Comparison of ENCODE assay signal across 10 cellular contexts in genomic region chr3:23567917-23568316, GRCh38.
DNase-seq lines count a peak whose midpoint lies in the region; ATAC-seq and TF ChIP-seq lines count a peak whose summit lies in the region.
"Had no signal": no experiment of that assay in that cellular context is flagged by ENCODE, and none has a peak within 500 bp of the region (broad histone marks: within the 10 kb centered on the region; RNA-seq: fewer than 3 reads in every experiment).

No MANE protein-coding gene starts in this region.

- no peaks in the 10 kb centered on the region for H3F3A ChIP-seq in SK-N-SH (replicated peaks; ENCODE audit: insufficient read depth)

- in situ Hi-C loops in transverse colon (cut with MboI; ENCODE audit: low pct_ligation_motif_present in 1 of 4, low pct_unique_long_range_greater_than_20kb in 1 of 4, low sequenced_read_pairs in 3 of 4), result no loop called here

- H3K36me3 ChIP-seq in SK-N-SH (replicated peaks in 1 of 2; ENCODE audit: control insufficient read depth in 1 of 2, insufficient read depth in 2 of 2, low read length in 1 of 2) (no peaks in the 10 kb centered on the region), right atrium auricular region (no peaks in the 10 kb centered on the region), transverse colon (no peaks in the 10 kb centered on the region)

- CTCF ChIA-PET in SK-N-SH (lab: Yijun Ruan, JAX), result no interaction called here

- no peaks in the 10 kb centered on the region for H4K20me1 ChIP-seq in SK-N-SH (ENCODE audit: insufficient read depth)

- H3K9me2 ChIP-seq in SK-N-SH, result no peaks in the 10 kb centered on the region

- no peak for TF ChIP-seq POLR2A in transverse colon (IDR thresholded peaks at IDR 0.05)

- intact Hi-C loops in transverse colon (cut with DNase I; ENCODE audit: low total_unique reads), result no loop called here

- peak; percentile 66 for ATAC-seq in HG02610 (IDR thresholded peaks at IDR 0.05; ENCODE audit: unreplicated experiment)
- ATAC-seq: naive thymus-derived CD8-positive, alpha-beta T cell; WTC11 had no signal

- no peak overlapping the region for H3K9ac ChIP-seq in SK-N-SH

- H3K4me1 ChIP-seq in SK-N-SH (ENCODE audit: control insufficient read depth in 1 of 2, insufficient read depth in 2 of 2, low read depth in 1 of 2, low read length in 1 of 2) (no peaks in the 10 kb centered on the region), right atrium auricular region (peaks cover 0 to 12% of the 10 kb centered on the region in 2 donors), transverse colon (peaks cover 0 to 6% (median 0%) of the 10 kb centered on the region in 4 donors)

- H3K27ac ChIP-seq in SK-N-SH (ENCODE audit: low read depth in 2 of 2, low read length in 1 of 2) (peak overlapping the region in 1 of 2 experiments; percentile 65; a peak in 2 of 4 replicates), right atrium auricular region (peak overlapping the region; percentile 10), transverse colon (no peak overlapping the region)

- DNase-seq in AG09309 (ENCODE audit: low read depth) (peak; percentile 92), SK-N-SH (no peak), right atrium auricular region (ENCODE audit: low spot score) (no peak), SKM-1 (lab: John Stamatoyannopoulos, UW; ENCODE audit: unreplicated experiment) (no peak), ecto neural progenitor cell (ENCODE audit: low spot score) (no peak), activated gamma-delta T cell (lab: John Stamatoyannopoulos, UW) (no peak), transverse colon (no peak)
- DNase-seq: naive thymus-derived CD8-positive, alpha-beta T cell had no signal

- no peaks in the 10 kb centered on the region for H3K79me2 ChIP-seq in SK-N-SH (ENCODE audit: insufficient read depth)

- TF ChIP-seq EP300 in SK-N-SH (IDR thresholded peaks at IDR 0.05; ENCODE audit: borderline replicate concordance in 1 of 2, low read depth in 1 of 2, low read length in 1 of 2) (no peak), transverse colon (IDR thresholded peaks at IDR 0.05; ENCODE audit: low read depth) (no peak)

- TF ChIP-seq RAD21 in SK-N-SH (IDR thresholded peaks at IDR 0.05; ENCODE audit: low read length), result no peak

- H3K9me3 ChIP-seq in SK-N-SH (no peaks in the 10 kb centered on the region), right atrium auricular region (no peaks in the 10 kb centered on the region), transverse colon (no peaks in the 10 kb centered on the region)

- H3K4me3 ChIP-seq in AG09309 (ENCODE audit: control insufficient read depth, low read depth, low read length) (no peak overlapping the region), SK-N-SH (ENCODE audit: low read depth in 2 of 2, low read length in 1 of 2) (no peak overlapping the region), right atrium auricular region (no peak overlapping the region), transverse colon (no peak overlapping the region)

- 40% methylated on average over 3 of the region's 3 CpGs for WGBS in SK-N-SH (ENCODE audit: low lambda C conversion rate)
- WGBS in transverse colon (ENCODE audit: low coverage in 1 of 2), 2 donors, result 20% methylated on average over 3 of the region's 3 CpGs; no CpG with 5 or more reads in 1 of the 2 donors

- POLR2A ChIA-PET in SK-N-SH (lab: Yijun Ruan, JAX), result no interaction called here

- no peaks in the 10 kb centered on the region for H3K27me3 ChIP-seq in SK-N-SH (ENCODE audit: insufficient read depth)
- no peaks in the 10 kb centered on the region for H3K27me3 ChIP-seq in right atrium auricular region
- no peaks in the 10 kb centered on the region for H3K27me3 ChIP-seq in transverse colon

- H3K4me2 ChIP-seq in SK-N-SH, result no peak overlapping the region

- no peak overlapping the region for H2AFZ ChIP-seq in SK-N-SH (ENCODE audit: low read depth)

- TF ChIP-seq CTCF in AG09309 (IDR thresholded peaks at IDR 0.05; ENCODE audit: control insufficient read depth, insufficient read depth, low read depth, low read length, missing control alignments), result no peak
- no peak for TF ChIP-seq CTCF in SK-N-SH (IDR thresholded peaks at IDR 0.05)
- no peak for TF ChIP-seq CTCF in right atrium auricular region (IDR thresholded peaks at IDR 0.05)
- TF ChIP-seq CTCF in transverse colon (IDR thresholded peaks at IDR 0.05), result no peak

TF ChIP-seq in SK-N-SH, 30 proteins besides CTCF, POLR2A, EP300 and RAD21:
- no peak for TF ChIP-seq SIN3A (IDR thresholded peaks at IDR 0.05; ENCODE audit: borderline replicate concordance, low read depth, low read length)
- TF ChIP-seq ZBTB33 (IDR thresholded peaks at IDR 0.05; ENCODE audit: borderline replicate concordance, low read depth), result no peak
- no peak for TF ChIP-seq NRF1 (IDR thresholded peaks at IDR 0.05; ENCODE audit: low read depth, low read length)
- TF ChIP-seq GABPA (IDR thresholded peaks at IDR 0.05; ENCODE audit: low read depth), result no peak
- TF ChIP-seq RCOR1 (IDR thresholded peaks at IDR 0.05; ENCODE audit: low read length), result no peak
- peak; percentile 58; the same call in 1 of the 2 replicates for TF ChIP-seq NFIC (IDR thresholded peaks at IDR 0.05; ENCODE audit: borderline replicate concordance)
- peak; percentile 24; the same call in 1 of the 2 replicates for TF ChIP-seq FOSL2 (IDR thresholded peaks at IDR 0.05; ENCODE audit: borderline replicate concordance, low read depth)
- TF ChIP-seq FOXJ3 (CRISPR knock-in tag; IDR thresholded peaks at IDR 0.05), result no peak
- TF ChIP-seq RXRA (IDR thresholded peaks at IDR 0.05; ENCODE audit: borderline replicate concordance, low read depth), result no peak
- TF ChIP-seq, protein P1, sequence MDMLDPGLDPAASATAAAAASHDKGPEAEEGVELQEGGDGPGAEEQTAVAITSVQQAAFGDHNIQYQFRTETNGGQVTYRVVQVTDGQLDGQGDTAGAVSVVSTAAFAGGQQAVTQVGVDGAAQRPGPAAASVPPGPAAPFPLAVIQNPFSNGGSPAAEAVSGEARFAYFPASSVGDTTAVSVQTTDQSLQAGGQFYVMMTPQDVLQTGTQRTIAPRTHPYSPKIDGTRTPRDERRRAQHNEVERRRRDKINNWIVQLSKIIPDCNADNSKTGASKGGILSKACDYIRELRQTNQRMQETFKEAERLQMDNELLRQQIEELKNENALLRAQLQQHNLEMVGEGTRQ (IDR thresholded peaks at IDR 0.05; ENCODE audit: borderline replicate concordance, low read depth, low read length), result no peak
- no peak for TF ChIP-seq TAF1 (IDR thresholded peaks at IDR 0.05; ENCODE audit: borderline replicate concordance, low read depth, low read length)
- TF ChIP-seq, protein P2, sequence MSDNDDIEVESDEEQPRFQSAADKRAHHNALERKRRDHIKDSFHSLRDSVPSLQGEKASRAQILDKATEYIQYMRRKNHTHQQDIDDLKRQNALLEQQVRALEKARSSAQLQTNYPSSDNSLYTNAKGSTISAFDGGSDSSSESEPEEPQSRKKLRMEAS (IDR thresholded peaks at IDR 0.05; ENCODE audit: low read depth), result 0 out of 2 replicates have a peak, but pooled peaks have one; percentile 23
- no peak for TF ChIP-seq REST (IDR thresholded peaks at IDR 0.05; ENCODE audit: low read depth, low read length)
- TF ChIP-seq JUND (IDR thresholded peaks at IDR 0.05), result no peak
- TF ChIP-seq EZH2phosphoT487 (IDR thresholded peaks at IDR 0.05; ENCODE audit: borderline replicate concordance, low read depth), result no peak
- TF ChIP-seq GATA2 (CRISPR knock-in tag; IDR thresholded peaks at IDR 0.05), result no peak
- TF ChIP-seq SMC3 (IDR thresholded peaks at IDR 0.05; ENCODE audit: low read depth, low read length), result no peak

Comparison
In these comparisons a context has a peak if more than half of its experiments do, and no peak if none do; other contexts are left out.
1. H3K27ac ChIP-seq: peak in right atrium auricular region (2 of 2); none in transverse colon (0 of 4).